11 cellular contexts compared by ENCODE assay signal in genomic region chr14:23566112-23566781, GRCh38. TPM values are rescaled to one million over a fixed set of nuclear protein-coding genes. Genes with fewer than 3 reads are reported as not detected.
DNase-seq lines count a peak whose midpoint lies in the region; ATAC-seq and TF ChIP-seq lines count a peak whose summit lies in the region.
"Had no signal": no experiment of that assay in that cellular context is flagged by ENCODE, and none has a peak within 500 bp of the region (broad histone marks: within the 10 kb centered on the region; RNA-seq: fewer than 3 reads in every experiment).

No MANE protein-coding gene starts in this region.

- TF ChIP-seq CTCF in DOHH2 (IDR thresholded peaks at IDR 0.05; ENCODE audit: low read depth, low read length, poor library complexity, severe bottlenecking) (no peak), OCI-LY7 (conservative IDR thresholded peaks at IDR 0.05; ENCODE audit: low read length) (no peak; the same call in 1 of the 2 replicates), ovary (IDR thresholded peaks at IDR 0.05) (no peak), tibial nerve (IDR thresholded peaks at IDR 0.05) (no peak)

- peaks cover 56% of the 10 kb centered on the region for H3K36me3 ChIP-seq in DOHH2 (ENCODE audit: control insufficient read depth, low read length)
- H3K36me3 ChIP-seq in OCI-LY7 (ENCODE audit: insufficient read depth, low read length): peaks cover 50% of the 10 kb centered on the region
- no peaks in the 10 kb centered on the region for H3K36me3 ChIP-seq in ovary
- H3K36me3 ChIP-seq in tibial nerve: peaks cover 0 to 19% (median 0%) of the 10 kb centered on the region in 3 donors

- TF ChIP-seq EP300 in ovary (IDR thresholded peaks at IDR 0.05) (no peak), tibial nerve (IDR thresholded peaks at IDR 0.05) (no peak)

- H3K4me1 Mint-ChIP-seq in effector memory CD8-positive, alpha-beta T cell (ENCODE audit: low read depth in 2 of 2): peaks cover 26 to 33% of the 10 kb centered on the region in 2 donors

- H4K20me1 ChIP-seq in DOHH2 (ENCODE audit: control insufficient read depth, insufficient read depth, low read depth, low read length) (0 out of 2 replicates have a peak, but pooled peaks cover 5% of the 10 kb centered on the region), OCI-LY7 (ENCODE audit: insufficient read depth, low read length) (no peaks in the 10 kb centered on the region; the same call in 1 of the 2 replicates)

- DNase-seq in OCI-LY7 (ENCODE audit: low spot score) (no peak), ovary (peak in 3 of 5 donors; percentile 36 to 41 (median 41)), DMS 273 (lab: John Stamatoyannopoulos, UW; ENCODE audit: unreplicated experiment) (no peak), tibial nerve (ENCODE audit: low spot score in 2 of 2) (no peak), NCI-H1092 (lab: John Stamatoyannopoulos, UW) (no peak)
- no peak for DNase-seq in effector memory CD8-positive, alpha-beta T cell
- DNase-seq: activated CD4-positive, CD25-positive, alpha-beta regulatory T cell; NCI-H1930 had no signal

- H3K4me3 Mint-ChIP-seq in effector memory CD8-positive, alpha-beta T cell: peak overlapping the region; percentile 95 to 99

- H3K27me3 ChIP-seq in DOHH2 (ENCODE audit: control insufficient read depth, low read length) (no peaks in the 10 kb centered on the region), ovary (no peaks in the 10 kb centered on the region), tibial nerve (peaks cover 0 to 7% of the 10 kb centered on the region in 2 donors)

- no peaks in the 10 kb centered on the region for H3K9me2 ChIP-seq in DOHH2 (replicated peaks; ENCODE audit: control insufficient read depth, low read length)
- H3K9me2 ChIP-seq in OCI-LY7 (ENCODE audit: insufficient read depth, low read length): no peaks in the 10 kb centered on the region

- H3K27ac ChIP-seq in DOHH2 (ENCODE audit: low read depth, low read length): no peak overlapping the region
- no peak overlapping the region for H3K27ac ChIP-seq in OCI-LY7 (ENCODE audit: low read depth, low read length, poor library complexity, severe bottlenecking)
- peak overlapping the region in 1 of 2 donors; percentile 81 for H3K27ac ChIP-seq in ovary
- peak overlapping the region in 1 of 4 donors; percentile 71 for H3K27ac ChIP-seq in tibial nerve

- H3K79me2 ChIP-seq in DOHH2 (ENCODE audit: control insufficient read depth, low read length) (peaks cover 26% of the 10 kb centered on the region), OCI-LY7 (ENCODE audit: insufficient read depth, low read depth, low read length) (peaks cover 9% of the 10 kb centered on the region; the same call in 1 of the 2 replicates)

- POLR2A ChIA-PET in OCI-LY7 (lab: Charles Lee): interaction anchor here (1.1 to 1.7 kb wide), 3 partner anchors 9 to 91 kb away, joined by 3 to 9 read pairs (median 3); no protein-coding TSS in a partner anchor

- peaks cover 3% of the 10 kb centered on the region; the same call in 1 of the 2 replicates for H3F3A ChIP-seq in DOHH2 (ENCODE audit: control insufficient read depth, insufficient read depth)

- peaks cover 0 to under 1% of the 10 kb centered on the region in 2 donors for H3K27me3 Mint-ChIP-seq in effector memory CD8-positive, alpha-beta T cell

- TF ChIP-seq POLR2A in ovary (IDR thresholded peaks at IDR 0.05) (no peak), tibial nerve (IDR thresholded peaks at IDR 0.05) (no peak)

- CTCF ChIA-PET in OCI-LY7 (lab: Charles Lee; ENCODE audit: unreplicated experiment): no interaction called here

- peaks cover 24% of the 10 kb centered on the region for H3K4me1 ChIP-seq in DOHH2 (ENCODE audit: control insufficient read depth, low read length)
- peaks cover 29% of the 10 kb centered on the region for H3K4me1 ChIP-seq in OCI-LY7 (ENCODE audit: insufficient read depth, low read length, poor library complexity, severe bottlenecking)
- H3K4me1 ChIP-seq in ovary (ENCODE audit: insufficient read depth): no peaks in the 10 kb centered on the region
- peaks cover 0 to 15% (median 5%) of the 10 kb centered on the region in 4 donors for H3K4me1 ChIP-seq in tibial nerve

- no peak overlapping the region for H2AFZ ChIP-seq in OCI-LY7 (ENCODE audit: low read length)

- no peaks in the 10 kb centered on the region for H3K9me3 Mint-ChIP-seq in effector memory CD8-positive, alpha-beta T cell

- WGBS in ovary, 3 donors: 77 to 86% (median 83%) methylated on average over 10 of the region's 10 CpGs
- WGBS in tibial nerve, 2 donors: 89 to 90% methylated on average over 10 of the region's 10 CpGs

- H3K4me3 ChIP-seq in DOHH2 (ENCODE audit: low read length): peak overlapping the region; percentile 97
- peak overlapping the region; percentile 85 for H3K4me3 ChIP-seq in OCI-LY7 (ENCODE audit: low read depth, low read length, poor library complexity, severe bottlenecking)
- H3K4me3 ChIP-seq in ovary: peak overlapping the region; percentile 73
- peak overlapping the region in 1 of 4 donors; percentile 57 for H3K4me3 ChIP-seq in tibial nerve

- no peak for ATAC-seq in effector memory CD8-positive, alpha-beta T cell (replicated peaks)
- ATAC-seq in GM18861 (IDR thresholded peaks at IDR 0.05; ENCODE audit: unreplicated experiment): no peak

- TSS peak; percentile 38 for BruUV-seq in OCI-LY7 (replicated peaks; lab: Mats Ljungman, UMichigan)

- intact Hi-C loops in OCI-LY7 (cut with micrococcal nuclease; ENCODE audit: unreplicated experiment) (loop anchor here (10.0 kb wide), 1 partner anchor 799 kb away; the partner anchor contains the start of gene NFATC4), ovary (cut with DNase I) (loop anchor here in 1 of 4 donors (10.0 kb wide), 1 partner anchor 241 kb away; the partner anchor contains the start of gene PABPN1)

- peaks cover 24% of the 10 kb centered on the region for H3K36me3 Mint-ChIP-seq in effector memory CD8-positive, alpha-beta T cell (ENCODE audit: insufficient read depth)

- H3K27ac Mint-ChIP-seq in effector memory CD8-positive, alpha-beta T cell: peak overlapping the region; percentile 97 to 98

- H3K4me2 ChIP-seq in DOHH2 (ENCODE audit: low read length): peak overlapping the region; percentile 79
- peak overlapping the region; percentile 96 for H3K4me2 ChIP-seq in OCI-LY7 (ENCODE audit: low read length)

- no peaks in the 10 kb centered on the region for H3K9me3 ChIP-seq in DOHH2 (ENCODE audit: control insufficient read depth, insufficient read depth, low read length)
- no peaks in the 10 kb centered on the region for H3K9me3 ChIP-seq in OCI-LY7 (ENCODE audit: low read length)
- H3K9me3 ChIP-seq in ovary: no peaks in the 10 kb centered on the region
- H3K9me3 ChIP-seq in tibial nerve: no peaks in the 10 kb centered on the region

RNA-seq across cellular contexts. Expression of gene AP1G2, which starts 1.3 kb away (rescaled TPM):
- total RNA-seq in OCI-LY7 (2014; rRNA removed; shearing (Covaris generic)): 110 and 129 TPM in 2 replicates
- total RNA-seq in OCI-LY7 (2022): 209 and 235 TPM in 2 replicates
- total RNA-seq in ovary: 100 to 1,000 TPM in 3 of 7 donors, 10 to 100 TPM in 4; 76.3 to 129 (median 92.8) TPM
- polyA plus RNA-seq in ovary: 10 to 100 TPM; 32.0 to 80.4 TPM
- total RNA-seq in tibial nerve: 10 to 100 TPM; 30.2 to 76.8 (median 52.0) TPM

RNA-seq across cellular contexts. Expression of gene THTPA, which starts 10.2 kb away (rescaled TPM):
- total RNA-seq in OCI-LY7 (2014; rRNA removed; shearing (Covaris generic)): 20.9 and 28.6 TPM in 2 replicates
- total RNA-seq in OCI-LY7 (2022): 15.4 and 16.9 TPM in 2 replicates
- 10 to 100 TPM; 14.6 to 22.3 (median 19.6) TPM for total RNA-seq in ovary
- polyA plus RNA-seq in ovary: 10 to 100 TPM; 11.5 to 11.9 TPM
- 10 to 100 TPM; 14.4 to 47.1 (median 25.2) TPM for total RNA-seq in tibial nerve

RNA-seq across cellular contexts. Expression of gene JPH4, which starts 12.3 kb away (rescaled TPM):
- not detected in 2 replicates for total RNA-seq in OCI-LY7 (2014; rRNA removed; shearing (Covaris generic))
- total RNA-seq in OCI-LY7 (2022) (not detected in 2 replicates), ovary (10 to 100 TPM in 4 of 7 donors, 1 to 10 TPM in 3; 7.4 to 43.5 (median 10.1) TPM), tibial nerve (1 to 10 TPM; 1.2 to 2.9 (median 2.2) TPM)
- polyA plus RNA-seq in ovary: 10 to 100 TPM; 19.9 to 22.1 TPM
- total RNA-seq: renal cortical epithelial cell had no signal

RNA-seq across cellular contexts. Expression of gene ZFHX2, which starts 14.7 kb away (rescaled TPM):
- 0.60 and 0.62 TPM in 2 replicates for total RNA-seq in OCI-LY7 (2014; rRNA removed; shearing (Covaris generic))
- total RNA-seq in OCI-LY7 (2022) (1.2 and 1.8 TPM in 2 replicates), ovary (1 to 10 TPM in 5 of 7 donors, under 1 TPM in 2; 0.48 to 2.3 (median 2.0) TPM), tibial nerve (1 to 10 TPM; 2.1 to 3.9 (median 2.6) TPM)
- polyA plus RNA-seq in ovary: under 1 TPM; 0.34 to 0.63 TPM

Comparison
In these comparisons a context has a peak if more than half of its experiments do, and no peak if none do; other contexts are left out.
1. DNase-seq: peak in ovary (3 of 5); none in OCI-LY7 (single experiment), effector memory CD8-positive, alpha-beta T cell (0 of 3), DMS 273 (single experiment), tibial nerve (0 of 2) and NCI-H1092 (single experiment).